Comparison of ENCODE assay signal across 9 cellular contexts in genomic region chr11:128476729-128477128, GRCh38.
A peak's percentile ranks its signal among the peaks of the same experiment; 100 is the strongest.
DNase-seq lines count a peak whose midpoint lies in the region; ATAC-seq and TF ChIP-seq lines count a peak whose summit lies in the region.
"Had no signal": no experiment of that assay in that cellular context is flagged by ENCODE, and none has a peak within 500 bp of the region (broad histone marks: within the 10 kb centered on the region; RNA-seq: fewer than 3 reads in every experiment).

No MANE protein-coding gene starts in this region.

- CTCF ChIA-PET in activated CD4-positive, alpha-beta T cell treated with anti-CD3 and anti-CD28 coated beads for 36 hours (lab: Charles Lee), result interaction anchor here (0.7 to 1.8 kb wide), 12 partner anchors 11 to 305 kb away, joined by 3 to 7 read pairs (median 4); no protein-coding TSS in a partner anchor

- H3K4me2 ChIP-seq in Karpas-422 (ENCODE audit: low read depth, low read length, poor library complexity, severe bottlenecking) (peak overlapping the region; percentile 74), smooth muscle cell (no peak overlapping the region)

- H3K9me3 ChIP-seq in Karpas-422 (ENCODE audit: low read length), result no peaks in the 10 kb centered on the region
- H3K9me3 ChIP-seq in smooth muscle cell (replicated peaks; ENCODE audit: low read depth), result no peaks in the 10 kb centered on the region
- H3K9me3 ChIP-seq in WERI-Rb-1 (ENCODE audit: severe bottlenecking), result no peaks in the 10 kb centered on the region
- H3K9me3 ChIP-seq: esophagus squamous epithelium had no signal

- H3K4me3 Mint-ChIP-seq in activated CD4-positive, alpha-beta T cell treated with anti-CD3 and anti-CD28 coated beads for 36 hours, result peak overlapping the region; percentile 72
- no peak overlapping the region for H3K4me3 Mint-ChIP-seq in chondrocyte (ENCODE audit: unreplicated experiment)

- no peak for TF ChIP-seq CTCF in chondrocyte (IDR thresholded peaks at IDR 0.05)
- no peak for TF ChIP-seq CTCF in smooth muscle cell (IDR thresholded peaks at IDR 0.05; ENCODE audit: borderline replicate concordance, insufficient read depth, poor library complexity, severe bottlenecking)
- no peak for TF ChIP-seq CTCF in WERI-Rb-1 (IDR thresholded peaks at IDR 0.05; ENCODE audit: low read depth, low read length)

- H4K20me1 ChIP-seq in Karpas-422 (ENCODE audit: insufficient read depth, low read depth, low read length), result peaks cover 15% of the 10 kb centered on the region; the same call in 1 of the 2 replicates
- peaks cover 3% of the 10 kb centered on the region for H4K20me1 ChIP-seq in smooth muscle cell (ENCODE audit: low read depth)

- H3K27ac ChIP-seq in Karpas-422 (ENCODE audit: low read length), result peak overlapping the region; percentile 98
- H3K27ac ChIP-seq in smooth muscle cell (ENCODE audit: low read depth), result peak overlapping the region; percentile 27
- no peak overlapping the region for H3K27ac ChIP-seq in WERI-Rb-1

- H2AFZ ChIP-seq in Karpas-422 (ENCODE audit: low read length) (no peak overlapping the region), smooth muscle cell (ENCODE audit: low read depth) (no peak overlapping the region)

- H3K9me2 ChIP-seq in Karpas-422 (replicated peaks; ENCODE audit: insufficient read depth, low read length), result no peaks in the 10 kb centered on the region

- H3K36me3 Mint-ChIP-seq in activated CD4-positive, alpha-beta T cell treated with anti-CD3 and anti-CD28 coated beads for 36 hours (ENCODE audit: low read depth), result peaks cover 99% of the 10 kb centered on the region
- H3K36me3 Mint-ChIP-seq in chondrocyte (ENCODE audit: low read depth), result peaks cover 40% of the 10 kb centered on the region

- H3F3A ChIP-seq in smooth muscle cell (ENCODE audit: low read depth), result no peaks in the 10 kb centered on the region

- peak overlapping the region; percentile 94 for H3K27ac Mint-ChIP-seq in activated CD4-positive, alpha-beta T cell treated with anti-CD3 and anti-CD28 coated beads for 36 hours
- H3K27ac Mint-ChIP-seq in chondrocyte (ENCODE audit: unreplicated experiment), result peak overlapping the region; percentile 14

- 58% methylated on average over 7 of the region's 7 CpGs for WGBS in smooth muscle cell (ENCODE audit: low lambda C conversion rate)

- H3K36me3 ChIP-seq in Karpas-422 (ENCODE audit: insufficient read depth, low read length), result peaks cover 44% of the 10 kb centered on the region
- peaks cover 5% of the 10 kb centered on the region for H3K36me3 ChIP-seq in smooth muscle cell (ENCODE audit: low read depth)
- H3K36me3 ChIP-seq in WERI-Rb-1, result no peaks in the 10 kb centered on the region; the same call in 1 of the 2 replicates

- POLR2A ChIA-PET in activated CD4-positive, alpha-beta T cell treated with anti-CD3 and anti-CD28 coated beads for 36 hours (lab: Charles Lee), result interaction anchor here (1.4 to 1.8 kb wide), 2 partner anchors 186 to 188 kb away, joined by 4 to 5 read pairs; no protein-coding TSS in a partner anchor

- no peak for DNase-seq in Karpas-422
- DNase-seq in activated CD4-positive, alpha-beta T cell treated with anti-CD3 and anti-CD28 coated beads for 36 hours, result peak; percentile 79
- DNase-seq in chondrocyte (ENCODE audit: low spot score), result no peak
- DNase-seq in smooth muscle cell (lab: John Stamatoyannopoulos, UW; ENCODE audit: unreplicated experiment), result no peak
- DNase-seq in WERI-Rb-1, result no peak
- DNase-seq in D341Med (ENCODE audit: low spot score), result no peak
- DNase-seq in DMS153 (lab: John Stamatoyannopoulos, UW), result no peak
- DNase-seq: esophagus squamous epithelium had no signal

- ATAC-seq in activated CD4-positive, alpha-beta T cell treated with anti-CD3 and anti-CD28 coated beads for 36 hours, result peak; percentile 8
- ATAC-seq in GM18870 (IDR thresholded peaks at IDR 0.05; ENCODE audit: unreplicated experiment), result no peak

- H3K4me3 ChIP-seq in Karpas-422 (ENCODE audit: low read length), result peak overlapping the region; percentile 54; the same call in 1 of the 2 replicates
- H3K4me3 ChIP-seq in smooth muscle cell, result no peak overlapping the region
- H3K4me3 ChIP-seq in WERI-Rb-1 (ENCODE audit: low read depth, low read length), result no peak overlapping the region
- H3K4me3 ChIP-seq: esophagus squamous epithelium had no signal

- H3K79me2 ChIP-seq in Karpas-422 (ENCODE audit: low read length) (peaks cover 52% of the 10 kb centered on the region), smooth muscle cell (ENCODE audit: low read depth) (peaks cover 25% of the 10 kb centered on the region)

- no peaks in the 10 kb centered on the region for H3K27me3 ChIP-seq in Karpas-422 (ENCODE audit: low read length)
- H3K27me3 ChIP-seq in smooth muscle cell (ENCODE audit: low read depth), result no peaks in the 10 kb centered on the region
- H3K27me3 ChIP-seq in WERI-Rb-1 (ENCODE audit: insufficient read depth, low read depth, severe bottlenecking), result no peaks in the 10 kb centered on the region
- H3K27me3 ChIP-seq: esophagus squamous epithelium had no signal

- H3K9ac ChIP-seq in Karpas-422 (ENCODE audit: low read length) (peak overlapping the region; percentile 50), smooth muscle cell (ENCODE audit: low read depth) (no peak overlapping the region)

- H3K4me1 ChIP-seq in Karpas-422 (ENCODE audit: low read length), result peaks cover 100% of the 10 kb centered on the region
- H3K4me1 ChIP-seq in smooth muscle cell (ENCODE audit: low read depth), result peaks cover 15% of the 10 kb centered on the region

- peaks cover 99% of the 10 kb centered on the region for H3K4me1 Mint-ChIP-seq in activated CD4-positive, alpha-beta T cell treated with anti-CD3 and anti-CD28 coated beads for 36 hours
- peaks cover 74% of the 10 kb centered on the region for H3K4me1 Mint-ChIP-seq in chondrocyte (ENCODE audit: low read depth)

- no peaks in the 10 kb centered on the region for H3K27me3 Mint-ChIP-seq in activated CD4-positive, alpha-beta T cell treated with anti-CD3 and anti-CD28 coated beads for 36 hours
- H3K27me3 Mint-ChIP-seq in chondrocyte (ENCODE audit: low read depth), result no peaks in the 10 kb centered on the region

- no peaks in the 10 kb centered on the region for H3K9me3 Mint-ChIP-seq in activated CD4-positive, alpha-beta T cell treated with anti-CD3 and anti-CD28 coated beads for 36 hours (ENCODE audit: low read depth)
- no peaks in the 10 kb centered on the region for H3K9me3 Mint-ChIP-seq in chondrocyte (ENCODE audit: low read depth)

- intact Hi-C loops in activated CD4-positive, alpha-beta T cell treated with anti-CD3 and anti-CD28 coated beads for 36 hours (cut with DNase I, micrococcal nuclease), result loop anchor here (2.0 kb wide), 2 partner anchors 78 to 104 kb away; no protein-coding TSS in a partner anchor
